ENCODE assay signal across 15 cellular contexts in the genomic region with DNA sequence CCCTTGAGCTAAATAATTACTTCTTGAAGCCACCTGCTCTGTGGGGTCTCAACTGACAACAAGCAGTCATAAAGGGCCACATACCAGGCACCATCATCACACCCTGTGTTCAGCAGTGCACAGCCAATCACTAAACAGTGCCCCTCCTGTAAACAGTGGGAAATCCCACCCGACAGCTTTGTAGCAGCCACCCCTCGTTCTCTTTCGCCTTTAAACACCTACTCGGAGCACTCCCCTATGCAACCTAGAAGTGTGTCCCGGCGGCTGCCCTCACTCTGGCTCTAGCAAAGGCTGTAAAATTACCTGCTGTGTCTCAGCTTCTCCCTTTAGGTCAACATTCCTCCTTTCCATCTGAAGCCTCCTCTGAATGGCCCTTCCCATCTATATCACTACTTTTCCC.
"Had no signal": no experiment of that assay in that cellular context is flagged by ENCODE, and none has a peak within 500 bp of the region (broad histone marks: within the 10 kb centered on the region; RNA-seq: fewer than 3 reads in every experiment).

No MANE protein-coding gene starts in this region.

- H3K27ac Mint-ChIP-seq: activated naive CD8-positive, alpha-beta T cell treated with anti-CD3 and anti-CD28 coated beads for 36 hours; T-cell had no signal

- H3K27me3 Mint-ChIP-seq: central memory CD8-positive, alpha-beta T cell had no signal

- H3K36me3 Mint-ChIP-seq: activated naive CD8-positive, alpha-beta T cell treated with anti-CD3 and anti-CD28 coated beads for 36 hours; brain; T-cell had no signal

- H3K27me3 ChIP-seq: thyroid gland had no signal

- H3K9me3 Mint-ChIP-seq: activated naive CD8-positive, alpha-beta T cell treated with anti-CD3 and anti-CD28 coated beads for 36 hours; T-cell had no signal

- H3K36me3 ChIP-seq: thyroid gland had no signal

- H3K9me3 ChIP-seq: thyroid gland had no signal

- H3K27ac ChIP-seq: coronary artery had no signal

- H3K4me3 ChIP-seq: coronary artery, thyroid gland had no signal

- ATAC-seq: T-cell had no signal

- DNase-seq: activated CD4-positive, alpha-beta T cell treated with anti-CD3 and anti-CD28 coated beads, Interleukin-2, amount 50 U/mL, for 4 hours; activated gamma-delta T cell treated with Interleukin-2 at 50 U/mL for 16 hours; activated naive CD8-positive, alpha-beta T cell treated with anti-CD3 and anti-CD28 coated beads for 36 hours; activated T-cell treated with anti-CD3 and anti-CD28 coated beads, Interleukin-2, amount 50 U/mL, for 48 hours; amygdala; foreskin fibroblast; hypothalamus; stimulated activated CD4-positive, alpha-beta T cell treated with anti-CD3 and anti-CD28 coated beads, Interleukin-12 subunit alpha, Interleukin-12 subunit beta, amount 100 ng/mL, for 4 hours; stimulated activated CD4-positive, alpha-beta T cell treated with anti-CD3 and anti-CD28 coated beads, Interleukin-2, amount 100 ng/mL, for 24 hours; T-helper 9 cell; thyroid gland had no signal

- H3K4me1 Mint-ChIP-seq: activated naive CD8-positive, alpha-beta T cell treated with anti-CD3 and anti-CD28 coated beads for 36 hours; central memory CD8-positive, alpha-beta T cell; T-cell had no signal

- H3K4me3 Mint-ChIP-seq: activated naive CD8-positive, alpha-beta T cell treated with anti-CD3 and anti-CD28 coated beads for 36 hours; brain; central memory CD8-positive, alpha-beta T cell; T-cell had no signal
